In the genomic region with DNA sequence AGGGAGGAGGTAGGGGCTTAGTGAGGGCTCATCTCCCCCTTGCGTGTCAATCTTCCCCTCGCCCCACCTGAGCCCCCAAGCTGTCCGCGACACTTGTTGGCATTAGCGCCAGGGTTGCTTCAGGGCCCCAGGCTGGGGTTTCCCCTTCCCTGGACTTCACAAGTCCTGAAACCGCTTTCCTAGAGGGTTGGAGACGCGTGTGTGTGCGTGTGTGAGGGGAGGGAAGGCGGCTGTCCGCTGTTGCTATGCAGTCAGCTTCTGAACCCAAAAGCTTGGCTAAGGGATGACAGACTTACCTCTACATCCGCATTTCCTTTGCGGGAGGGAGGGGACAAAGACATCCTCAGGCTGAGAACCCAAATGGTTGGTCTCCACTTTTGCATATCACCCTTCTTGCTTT, we compare ENCODE assay signal across 9 cellular contexts. TPM values are rescaled to one million over a fixed set of nuclear protein-coding genes. Genes with fewer than 3 reads are reported as not detected.
DNase-seq lines count a peak whose midpoint lies in the region; ATAC-seq and TF ChIP-seq lines count a peak whose summit lies in the region.
"Had no signal": no experiment of that assay in that cellular context is flagged by ENCODE, and none has a peak within 500 bp of the region (broad histone marks: within the 10 kb centered on the region; RNA-seq: fewer than 3 reads in every experiment).

No MANE protein-coding gene starts in this region.

- peak; percentile 21 for DNase-seq in NCI-H2227 (lab: John Stamatoyannopoulos, UW; ENCODE audit: unreplicated experiment)
- no peak for DNase-seq in NCI-H2227 treated with DMSO at 0.1 percent for 48 hours (lab: John Stamatoyannopoulos, UW)
- DNase-seq in NCI-H1105 treated with DMSO at 0.1 percent for 48 hours (lab: John Stamatoyannopoulos, UW), result peak; percentile 4
- DNase-seq in colonic mucosa, result no peak
- no peak for DNase-seq in psoas muscle
- DNase-seq in NCI-H187 treated with DMSO at 0.1 percent for 48 hours (lab: John Stamatoyannopoulos, UW), result no peak
- no peak for DNase-seq in NCI-H2107 (lab: John Stamatoyannopoulos, UW)

- intact Hi-C loops in colonic mucosa (cut with DNase I), result no loop called here
- intact Hi-C loops in psoas muscle (cut with DNase I), result loop anchor here in 1 of 2 donors (5.0 kb wide), 1 partner anchor 83 kb away; no protein-coding TSS in a partner anchor

- H3K9me3 ChIP-seq in colonic mucosa (no peaks in the 10 kb centered on the region), psoas muscle (no peaks in the 10 kb centered on the region)
- H3K9me3 ChIP-seq: thyroid gland had no signal

- H3K4me3 ChIP-seq in colonic mucosa (peak overlapping the region; percentile 50), psoas muscle (peak overlapping the region; percentile 69)

- no peaks in the 10 kb centered on the region for H3K4me1 ChIP-seq in colonic mucosa
- H3K4me1 ChIP-seq in psoas muscle, result peaks cover 8% of the 10 kb centered on the region

- no peak overlapping the region for H3K9ac ChIP-seq in colonic mucosa (ENCODE audit: low read depth in 2 of 2, low read length in 2 of 2)

- H3K27me3 ChIP-seq in colonic mucosa (peaks cover 4% of the 10 kb centered on the region), psoas muscle (ENCODE audit: insufficient read depth in 3 of 3, low read length in 2 of 3) (peaks cover 0 to 6% (median 0%) of the 10 kb centered on the region in 3 donors)
- H3K27me3 ChIP-seq: thyroid gland had no signal

- ATAC-seq in psoas muscle, result peak in 1 of 4 donors; percentile 27
- no peak for ATAC-seq in HG03139 (IDR thresholded peaks at IDR 0.05; ENCODE audit: unreplicated experiment)

- WGBS in psoas muscle, 3 donors, result 24 to 33% (median 25%) methylated on average over 12 to 13 of the region's 13 CpGs

- no peak overlapping the region for H3K27ac ChIP-seq in colonic mucosa
- no peak overlapping the region for H3K27ac ChIP-seq in psoas muscle
- H3K27ac ChIP-seq: thyroid gland had no signal

- TF ChIP-seq CTCF in colonic mucosa (IDR thresholded peaks at IDR 0.05), result no peak
- TF ChIP-seq CTCF in psoas muscle (IDR thresholded peaks at IDR 0.05), result no peak

- H3K36me3 ChIP-seq in colonic mucosa (no peaks in the 10 kb centered on the region), psoas muscle (ENCODE audit: insufficient read depth in 1 of 2, low read depth in 1 of 2) (no peaks in the 10 kb centered on the region)
- H3K36me3 ChIP-seq: thyroid gland had no signal

RNA-seq across cellular contexts. Expression of a gene that starts 0.8 kb away (rescaled TPM):
- under 1 TPM; 0.22 to 0.72 TPM for total RNA-seq in colonic mucosa
- total RNA-seq in psoas muscle, result 1 to 10 TPM in 2 of 4 donors, under 1 TPM in 2; 0.19 to 4.1 (median 0.99) TPM
- 1 to 10 TPM in 1 of 3 donors, under 1 TPM in 2; 0.46 to 1.6 (median 0.77) TPM for polyA plus RNA-seq in psoas muscle

Comparison
In these comparisons a context has a peak if more than half of its experiments do, and no peak if none do; other contexts are left out.
1. DNase-seq: peak in NCI-H2227 (single experiment) and NCI-H1105 treated with DMSO at 0.1 percent for 48 hours (single experiment); none in NCI-H2227 treated with DMSO at 0.1 percent for 48 hours (single experiment), colonic mucosa (single experiment), psoas muscle (0 of 2), NCI-H187 treated with DMSO at 0.1 percent for 48 hours (single experiment) and NCI-H2107 (single experiment).